Comparison of ENCODE assay signal across 12 cellular contexts in genomic region chr14:63717704-63718103, GRCh38. TPM values are rescaled to one million over a fixed set of nuclear protein-coding genes. Genes with fewer than 3 reads are reported as not detected.
DNase-seq lines count a peak whose midpoint lies in the region; ATAC-seq and TF ChIP-seq lines count a peak whose summit lies in the region.
"Had no signal": no experiment of that assay in that cellular context is flagged by ENCODE, and none has a peak within 500 bp of the region (broad histone marks: within the 10 kb centered on the region; RNA-seq: fewer than 3 reads in every experiment).

No MANE protein-coding gene starts in this region.

- no peak overlapping the region for H3K4me3 ChIP-seq in gastrocnemius medialis

- no peak for TF ChIP-seq EP300 in Ishikawa (IDR thresholded peaks at IDR 0.05; ENCODE audit: borderline replicate concordance)

- peaks cover 0 to 14% (median 2%) of the 10 kb centered on the region in 3 donors for H3K9me3 ChIP-seq in gastrocnemius medialis

- ATAC-seq in gastrocnemius medialis (no peak), HG02571 (IDR thresholded peaks at IDR 0.05; ENCODE audit: unreplicated experiment) (no peak)

- TF ChIP-seq RAD21 in Ishikawa (IDR thresholded peaks at IDR 0.05; ENCODE audit: low read depth) = no peak

- TF ChIP-seq CTCF in gastrocnemius medialis (IDR thresholded peaks at IDR 0.05 in 4 of 5, conservative IDR thresholded peaks at IDR 0.05 in 1 of 5) = no peak

- no peak overlapping the region for H3K27ac ChIP-seq in gastrocnemius medialis
- H3K27ac ChIP-seq: brain microvascular endothelial cell had no signal

- no peaks in the 10 kb centered on the region for H3K4me1 ChIP-seq in gastrocnemius medialis

- intact Hi-C loops in gastrocnemius medialis (cut with DNase I; ENCODE audit: low total_unique reads) = no loop called here

- H3K36me3 ChIP-seq in gastrocnemius medialis = peaks cover 0 to 3% of the 10 kb centered on the region in 2 donors
- H3K36me3 ChIP-seq: brain microvascular endothelial cell had no signal

- H3K27me3 ChIP-seq in gastrocnemius medialis = no peaks in the 10 kb centered on the region
- H3K27me3 ChIP-seq: brain microvascular endothelial cell had no signal

- DNase-seq in NCI-H187 treated with DMSO at 0.1 percent for 48 hours (lab: John Stamatoyannopoulos, UW) (peak; percentile 18), NCI-H187 (lab: John Stamatoyannopoulos, UW) (no peak), SW480 (ENCODE audit: low spot score) (peak; percentile 60), kidney tubule cell (ENCODE audit: low spot score) (peak; percentile 20), AG08395 (ENCODE audit: low spot score) (no peak), gastrocnemius medialis (no peak)
- DNase-seq: activated CD8-positive, alpha-beta memory T cell treated with anti-CD3 and anti-CD28 coated beads, Interleukin-2, amount 50 U/mL, for 48 hours; brain microvascular endothelial cell; glutamatergic neuron; NCI-H146 had no signal

- in situ Hi-C loops in gastrocnemius medialis (cut with MboI; ENCODE audit: low sequenced_read_pairs in 4 of 4) = no loop called here

- TF ChIP-seq POLR2A in gastrocnemius medialis (IDR thresholded peaks at IDR 0.05) = no peak

TF ChIP-seq in Ishikawa, 13 proteins besides CTCF, POLR2A, EP300 and RAD21:
- TF ChIP-seq EGR1 (IDR thresholded peaks at IDR 0.05) = no peak
- 0 out of 2 replicates have a peak, but pooled peaks have one; percentile 34 for TF ChIP-seq USF1 (IDR thresholded peaks at IDR 0.05)
- TF ChIP-seq NFIC (IDR thresholded peaks at IDR 0.05) = no peak
- TF ChIP-seq TAF1 (IDR thresholded peaks at IDR 0.05; ENCODE audit: low read depth) = no peak
- TF ChIP-seq TCF12 (IDR thresholded peaks at IDR 0.05; ENCODE audit: low read depth) = no peak
TF ChIP-seq in Ishikawa: peak in this region for 1.

RNA-seq across cellular contexts. Expression of gene SGPP1, which starts 10.2 kb away (rescaled TPM):
- 10 to 100 TPM in 1 of 4 donors, 1 to 10 TPM in 3; 3.5 to 11.3 (median 8.1) TPM for total RNA-seq in gastrocnemius medialis

Comparison
In these comparisons a context has a peak if more than half of its experiments do, and no peak if none do; other contexts are left out.
1. DNase-seq: peak in NCI-H187 treated with DMSO at 0.1 percent for 48 hours (single experiment), SW480 (single experiment) and kidney tubule cell (single experiment); none in NCI-H187 (0 of 2), AG08395 (single experiment) and gastrocnemius medialis (0 of 2).